22 cellular contexts compared by ENCODE assay signal in genomic region chr1:40743860-40744259, GRCh38. TPM values are rescaled to one million over a fixed set of nuclear protein-coding genes. Genes with fewer than 3 reads are reported as not detected.
DNase-seq lines count a peak whose midpoint lies in the region; ATAC-seq and TF ChIP-seq lines count a peak whose summit lies in the region.
"Had no signal": no experiment of that assay in that cellular context is flagged by ENCODE, and none has a peak within 500 bp of the region (broad histone marks: within the 10 kb centered on the region; RNA-seq: fewer than 3 reads in every experiment).

No MANE protein-coding gene starts in this region.

- no peak for TF ChIP-seq CTCF in activated CD8-positive, alpha-beta T cell treated with anti-CD3 and anti-CD28 coated beads for 36 hours (IDR thresholded peaks at IDR 0.05)
- TF ChIP-seq CTCF in GM23338 (conservative IDR thresholded peaks at IDR 0.05; ENCODE audit: low read depth in 2 of 2) (no peak), WTC11 (IDR thresholded peaks at IDR 0.05) (no peak), liver (IDR thresholded peaks at IDR 0.05; ENCODE audit: low read depth, low read length, missing input control) (no peak), chondrocyte (IDR thresholded peaks at IDR 0.05) (no peak)

- H3K27me3 Mint-ChIP-seq in activated CD8-positive, alpha-beta T cell treated with anti-CD3 and anti-CD28 coated beads for 36 hours = no peaks in the 10 kb centered on the region
- H3K27me3 Mint-ChIP-seq in activated CD8-positive, alpha-beta T cell treated with anti-CD3 and anti-CD28 coated beads, Interleukin-2, amount 10 ng/mL, durations not matched to agents 7 days and 5 days (ENCODE audit: low read depth) = no peaks in the 10 kb centered on the region
- H3K27me3 Mint-ChIP-seq in GM23338 (ENCODE audit: insufficient read depth, low read depth, poor library complexity) (peaks cover 3% of the 10 kb centered on the region), WTC11 (ENCODE audit: low read depth) (no peaks in the 10 kb centered on the region), chondrocyte (ENCODE audit: low read depth) (no peaks in the 10 kb centered on the region)

- H3K27me3 ChIP-seq in GM23338 (ENCODE audit: insufficient read depth) (no peaks in the 10 kb centered on the region), liver (ENCODE audit: control insufficient read depth in 4 of 4, insufficient read depth in 4 of 4, low read length in 3 of 4) (no peaks in the 10 kb centered on the region)

- H3K4me3 ChIP-seq in GM23338 (no peak overlapping the region), liver (ENCODE audit: low read depth in 1 of 3, low read length in 3 of 3) (no peak overlapping the region)
- H3K4me3 ChIP-seq: GM12878, HAP-1 had no signal

- no peaks in the 10 kb centered on the region for H3F3A ChIP-seq in GM23338 (replicated peaks; ENCODE audit: low read depth)

- no peak overlapping the region for H3K4me3 Mint-ChIP-seq in activated CD8-positive, alpha-beta T cell treated with anti-CD3 and anti-CD28 coated beads for 36 hours
- H3K4me3 Mint-ChIP-seq in activated CD8-positive, alpha-beta T cell treated with anti-CD3 and anti-CD28 coated beads, Interleukin-2, amount 10 ng/mL, durations not matched to agents 7 days and 5 days = no peak overlapping the region
- H3K4me3 Mint-ChIP-seq in GM23338 (no peak overlapping the region), WTC11 (no peak overlapping the region), chondrocyte (ENCODE audit: unreplicated experiment) (no peak overlapping the region)
- H3K4me3 Mint-ChIP-seq: CD8-positive, alpha-beta T cell had no signal

- intact Hi-C loops in activated CD8-positive, alpha-beta T cell treated with anti-CD3 and anti-CD28 coated beads for 36 hours (cut with micrococcal nuclease) = no loop called here

- H3K27ac Mint-ChIP-seq in activated CD8-positive, alpha-beta T cell treated with anti-CD3 and anti-CD28 coated beads for 36 hours = peak overlapping the region; percentile 54
- no peak overlapping the region for H3K27ac Mint-ChIP-seq in activated CD8-positive, alpha-beta T cell treated with anti-CD3 and anti-CD28 coated beads, Interleukin-2, amount 10 ng/mL, durations not matched to agents 7 days and 5 days
- no peak overlapping the region for H3K27ac Mint-ChIP-seq in GM23338
- H3K27ac Mint-ChIP-seq in WTC11 = no peak overlapping the region
- H3K27ac Mint-ChIP-seq in chondrocyte (ENCODE audit: unreplicated experiment) = no peak overlapping the region

- CTCF ChIA-PET in activated CD8-positive, alpha-beta T cell treated with anti-CD3 and anti-CD28 coated beads for 36 hours (lab: Charles Lee) = interaction anchor here (1.3 kb wide), 1 partner anchor 25 kb away, joined by 4 read pairs; no protein-coding TSS in a partner anchor
- CTCF ChIA-PET in activated CD8-positive, alpha-beta T cell treated with anti-CD3 and anti-CD28 coated beads, Interleukin-2, amount 10 ng/mL, durations not matched to agents 7 days and 5 days (lab: Charles Lee) = interaction anchor here (1.3 kb wide), 1 partner anchor 9 kb away, joined by 3 read pairs; no protein-coding TSS in a partner anchor
- CTCF ChIA-PET in WTC11 (lab: Charles Lee) = interaction anchor here (0.6 to 2.3 kb wide), 2 partner anchors 30 to 304 kb away, joined by 3 to 6 read pairs; no protein-coding TSS in a partner anchor

- H3K4me1 ChIP-seq in GM23338 (ENCODE audit: insufficient read depth) = no peaks in the 10 kb centered on the region
- peaks cover 8 to 76% (median 54%) of the 10 kb centered on the region in 4 donors for H3K4me1 ChIP-seq in liver (ENCODE audit: control insufficient read depth in 4 of 4, insufficient read depth in 4 of 4, low read length in 3 of 4)

- peaks cover 51% of the 10 kb centered on the region for H3K4me1 Mint-ChIP-seq in activated CD8-positive, alpha-beta T cell treated with anti-CD3 and anti-CD28 coated beads for 36 hours (ENCODE audit: low read depth)
- peaks cover 19% of the 10 kb centered on the region for H3K4me1 Mint-ChIP-seq in activated CD8-positive, alpha-beta T cell treated with anti-CD3 and anti-CD28 coated beads, Interleukin-2, amount 10 ng/mL, durations not matched to agents 7 days and 5 days (ENCODE audit: low read depth)
- peaks cover 3% of the 10 kb centered on the region; the same call in 1 of the 3 replicates for H3K4me1 Mint-ChIP-seq in GM23338
- peaks cover 3% of the 10 kb centered on the region; the same call in 1 of the 2 replicates for H3K4me1 Mint-ChIP-seq in WTC11
- H3K4me1 Mint-ChIP-seq in chondrocyte (ENCODE audit: low read depth) = peaks cover 27% of the 10 kb centered on the region

- POLR2A ChIA-PET in activated CD8-positive, alpha-beta T cell treated with anti-CD3 and anti-CD28 coated beads for 36 hours (lab: Charles Lee) = interaction anchor here (0.6 to 1.8 kb wide), 2 partner anchors 52 to 299 kb away, joined by 3 to 5 read pairs; partner anchors contain the start of gene NFYC
- POLR2A ChIA-PET in activated CD8-positive, alpha-beta T cell treated with anti-CD3 and anti-CD28 coated beads, Interleukin-2, amount 10 ng/mL, durations not matched to agents 7 days and 5 days (lab: Charles Lee) = interaction anchor here (0.9 to 3.1 kb wide), 2 partner anchors 52 to 212 kb away, joined by 3 to 9 read pairs; partner anchors contain the start of gene NFYC
- POLR2A ChIA-PET in WTC11 (lab: Charles Lee) = no interaction called here

- H3K27ac ChIP-seq in GM23338 (ENCODE audit: low read depth) (no peak overlapping the region), liver (ENCODE audit: low read depth in 1 of 2, low read length in 2 of 2) (peak overlapping the region; percentile 0 to 7)

- peaks cover 51% of the 10 kb centered on the region for H3K36me3 Mint-ChIP-seq in activated CD8-positive, alpha-beta T cell treated with anti-CD3 and anti-CD28 coated beads for 36 hours (ENCODE audit: low read depth)
- peaks cover 86% of the 10 kb centered on the region for H3K36me3 Mint-ChIP-seq in activated CD8-positive, alpha-beta T cell treated with anti-CD3 and anti-CD28 coated beads, Interleukin-2, amount 10 ng/mL, durations not matched to agents 7 days and 5 days (ENCODE audit: low read depth)
- H3K36me3 Mint-ChIP-seq in GM23338 (ENCODE audit: low read depth) (peaks cover 75% of the 10 kb centered on the region), WTC11 (peaks cover 62% of the 10 kb centered on the region), chondrocyte (ENCODE audit: low read depth) (peaks cover 21% of the 10 kb centered on the region)

- TF ChIP-seq RAD21 in liver (IDR thresholded peaks at IDR 0.05) = no peak

- peaks cover 38% of the 10 kb centered on the region for H3K36me3 ChIP-seq in GM23338 (ENCODE audit: insufficient read depth)
- H3K36me3 ChIP-seq in liver (ENCODE audit: control insufficient read depth in 4 of 4, insufficient read depth in 3 of 4, low read depth in 1 of 4, low read length in 3 of 4) = peaks cover 0 to 18% (median 8%) of the 10 kb centered on the region in 4 donors

- no peaks in the 10 kb centered on the region for H3K9me3 Mint-ChIP-seq in activated CD8-positive, alpha-beta T cell treated with anti-CD3 and anti-CD28 coated beads for 36 hours
- H3K9me3 Mint-ChIP-seq in activated CD8-positive, alpha-beta T cell treated with anti-CD3 and anti-CD28 coated beads, Interleukin-2, amount 10 ng/mL, durations not matched to agents 7 days and 5 days (ENCODE audit: insufficient read depth) = no peaks in the 10 kb centered on the region
- H3K9me3 Mint-ChIP-seq in GM23338 (no peaks in the 10 kb centered on the region), WTC11 (no peaks in the 10 kb centered on the region), chondrocyte (ENCODE audit: low read depth) (no peaks in the 10 kb centered on the region)
- H3K9me3 Mint-ChIP-seq: CD8-positive, alpha-beta T cell had no signal

- H3K9me3 ChIP-seq in liver (ENCODE audit: control insufficient read depth in 4 of 4, low read length in 3 of 4) = no peaks in the 10 kb centered on the region
- H3K9me3 ChIP-seq: HAP-1 had no signal

- no peak overlapping the region for H2AFZ ChIP-seq in GM23338

- peaks cover 55% of the 10 kb centered on the region for H3K79me2 ChIP-seq in GM23338 (replicated peaks; ENCODE audit: insufficient read depth)

- peaks cover 37% of the 10 kb centered on the region for H4K20me1 ChIP-seq in GM23338 (replicated peaks; ENCODE audit: insufficient read depth)

- no peaks in the 10 kb centered on the region for H3K9me2 ChIP-seq in GM23338 (ENCODE audit: insufficient read depth)

- no peak overlapping the region for H3K4me2 ChIP-seq in GM23338

- no peak overlapping the region for H3K9ac ChIP-seq in liver (ENCODE audit: low read depth in 1 of 2, low read length in 2 of 2)

- 96% methylated on average over 3 of the region's 3 CpGs for WGBS in liver

- no peak for ATAC-seq in activated CD8-positive, alpha-beta T cell treated with anti-CD3 and anti-CD28 coated beads for 36 hours
- no peak for ATAC-seq in activated CD8-positive, alpha-beta T cell treated with anti-CD3 and anti-CD28 coated beads, Interleukin-2, amount 10 ng/mL, durations not matched to agents 7 days and 5 days
- peak; percentile 69 for ATAC-seq in GM23338
- no peak for ATAC-seq in WTC11
- ATAC-seq in HG02623 (IDR thresholded peaks at IDR 0.05; ENCODE audit: unreplicated experiment) = no peak
- ATAC-seq: CD8-positive, alpha-beta T cell; GM12878; Right ventricle myocardium inferior had no signal

- DNase-seq in activated CD8-positive, alpha-beta T cell treated with anti-CD3 and anti-CD28 coated beads for 36 hours = no peak
- DNase-seq in activated CD8-positive, alpha-beta T cell treated with anti-CD3 and anti-CD28 coated beads, Interleukin-2, amount 10 ng/mL, durations not matched to agents 7 days and 5 days = no peak
- no peak for DNase-seq in GM23338 (ENCODE audit: low spot score)
- DNase-seq in WTC11 (ENCODE audit: low spot score) = peak; percentile 15
- no peak for DNase-seq in SKM-1 treated with dmso at 0.1 percent for 144 hours (lab: John Stamatoyannopoulos, UW; ENCODE audit: unreplicated experiment)
- no peak for DNase-seq in chondrocyte (ENCODE audit: low spot score)
- DNase-seq: AML-193; C1 segment of cervical spinal cord; CD8-positive, alpha-beta T cell; DND-41; Kasumi-1; NCI-H1694 treated with DMSO at 0.1 percent for 48 hours; NCI-H446 treated with DMSO at 0.1 percent for 48 hours; NCI-H526 treated with DMSO at 0.1 percent for 48 hours had no signal

RNA-seq across cellular contexts. Expression of gene KCNQ4, which starts 39.7 kb away (rescaled TPM):
- total RNA-seq in activated CD8-positive, alpha-beta T cell treated with anti-CD3 and anti-CD28 coated beads for 36 hours = under 1 TPM; 0.38 to 0.43 TPM
- under 1 TPM; 0.73 to 0.87 TPM for total RNA-seq in activated CD8-positive, alpha-beta T cell treated with anti-CD3 and anti-CD28 coated beads, Interleukin-2, amount 10 ng/mL, durations not matched to agents 7 days and 5 days
- 2.9 and 3.0 TPM in 2 replicates for total RNA-seq in GM23338 (2014; rRNA removed; shearing (Covaris generic))
- 1.3 and 2.0 TPM in 2 replicates for polyA plus RNA-seq in GM23338 (2016; fragmentation: Nextera tagmentation; extraction: Ambion mirVana)
- 3.3 to 4.0 TPM (median 3.6 TPM) in 3 replicates for total RNA-seq in WTC11 (2021)
- total RNA-seq in liver = 1 to 10 TPM in 1 of 2 donors, under 1 TPM in 1; 0.33 to 2.1 TPM
- polyA plus RNA-seq in liver = under 1 TPM; 0.10 to 0.20 TPM
- 0.60 to 3.4 TPM (median 3.0 TPM) in 3 replicates for total RNA-seq in chondrocyte
- total RNA-seq: A172, MCF 10A had no signal
- polyA plus RNA-seq: AG04450 had no signal

RNA-seq across cellular contexts. Expression of gene NFYC, which starts 52.4 kb away (rescaled TPM):
- total RNA-seq in activated CD8-positive, alpha-beta T cell treated with anti-CD3 and anti-CD28 coated beads for 36 hours = 10 to 100 TPM; 45.6 to 53.8 TPM
- 10 to 100 TPM; 71.5 to 74.4 TPM for total RNA-seq in activated CD8-positive, alpha-beta T cell treated with anti-CD3 and anti-CD28 coated beads, Interleukin-2, amount 10 ng/mL, durations not matched to agents 7 days and 5 days
- 37.8 and 42.7 TPM in 2 replicates for total RNA-seq in GM23338 (2014; rRNA removed; shearing (Covaris generic))
- polyA plus RNA-seq in GM23338 (2016; fragmentation: Nextera tagmentation; extraction: Ambion mirVana) (34.5 and 36.2 TPM in 2 replicates), liver (10 to 100 TPM; 18.3 to 26.3 TPM)
- total RNA-seq in WTC11 (2021) (46.5 to 47.5 TPM (median 47.4 TPM) in 3 replicates), liver (10 to 100 TPM; 27.4 to 28.1 TPM), chondrocyte (34.2 to 49.2 TPM (median 35.8 TPM) in 3 replicates)
